In the genomic region with DNA sequence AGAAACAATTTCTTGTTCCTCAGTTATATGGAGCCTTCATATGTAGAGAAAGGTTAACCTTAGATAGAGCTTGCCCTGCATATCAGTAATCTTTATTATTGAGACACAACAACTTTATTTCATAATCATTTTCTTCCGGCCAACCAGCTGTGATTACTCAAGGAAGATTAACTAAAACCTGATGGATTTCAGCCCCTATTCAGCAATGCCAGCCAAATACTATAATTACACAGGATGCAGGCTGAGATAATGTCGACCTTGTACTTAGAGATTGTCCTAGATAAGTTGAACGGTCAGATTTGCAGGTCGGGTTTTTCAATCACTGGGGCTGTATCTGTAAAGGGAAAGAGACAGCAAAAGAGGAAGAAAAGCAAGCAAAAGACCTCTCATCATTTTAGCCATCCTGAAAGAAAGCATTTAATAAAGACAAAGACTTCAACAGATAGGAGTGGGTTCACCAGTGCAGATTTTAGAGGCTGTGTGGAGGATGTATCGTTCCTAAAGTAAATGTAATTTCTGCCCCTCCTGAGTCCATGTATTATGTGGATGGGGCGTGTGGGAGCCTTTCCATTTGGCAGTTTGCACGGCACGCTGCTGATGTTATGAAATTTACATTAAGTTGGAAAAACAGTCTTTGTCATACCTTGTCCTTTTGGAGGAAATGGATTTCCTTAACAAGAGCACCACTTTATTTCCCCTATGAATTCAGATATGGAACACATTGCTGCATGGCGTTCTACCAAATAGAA, we compare ENCODE assay signal across 14 cellular contexts.
A peak's percentile ranks its signal among the peaks of the same experiment; 100 is the strongest.
DNase-seq lines count a peak whose midpoint lies in the region; ATAC-seq and TF ChIP-seq lines count a peak whose summit lies in the region.
"Had no signal": no experiment of that assay in that cellular context is flagged by ENCODE, and none has a peak within 500 bp of the region (broad histone marks: within the 10 kb centered on the region; RNA-seq: fewer than 3 reads in every experiment).

No MANE protein-coding gene starts in this region.

- H2AFZ ChIP-seq in trophoblast cell (ENCODE audit: insufficient read depth, low read length, poor library complexity) (no peak overlapping the region), H9 (ENCODE audit: low read length) (no peak overlapping the region), MM.1S (ENCODE audit: low read length) (no peak overlapping the region)
- H2AFZ ChIP-seq: neural progenitor cell had no signal

- H3K23ac ChIP-seq in trophoblast cell (ENCODE audit: low read length) (no peak overlapping the region), H9 (ENCODE audit: insufficient read length, low read depth, low read length) (no peak overlapping the region)

- no peak overlapping the region for H2BK20ac ChIP-seq in H9 (ENCODE audit: low read depth, low read length, poor library complexity, severe bottlenecking)

- no peak overlapping the region for H3T11ph ChIP-seq in H9 (ENCODE audit: low read length)

- H2AK5ac ChIP-seq in trophoblast cell (ENCODE audit: low read length) = no peak overlapping the region
- no peak overlapping the region for H2AK5ac ChIP-seq in H9 (ENCODE audit: insufficient read length, low read length)

- no peak overlapping the region for H3K56ac ChIP-seq in H9 (ENCODE audit: insufficient read length, low read depth, low read length)

- H4K20me1 ChIP-seq in H9 (ENCODE audit: control insufficient read depth, insufficient read depth, insufficient read length) (no peaks in the 10 kb centered on the region), MM.1S (ENCODE audit: insufficient read depth, low read length) (no peaks in the 10 kb centered on the region)

- no peaks in the 10 kb centered on the region for H3K79me1 ChIP-seq in trophoblast cell (ENCODE audit: low read length)
- H3K79me1 ChIP-seq in H9 (ENCODE audit: insufficient read depth, low read depth, low read length, poor library complexity, severe bottlenecking) = no peaks in the 10 kb centered on the region

- H3K4ac ChIP-seq in trophoblast cell (ENCODE audit: low read depth, low read length) (no peak overlapping the region), H9 (ENCODE audit: low read depth, low read length) (no peak overlapping the region)

- H4K12ac ChIP-seq in trophoblast cell (ENCODE audit: low read depth, low read length) = no peak overlapping the region

- no peaks in the 10 kb centered on the region for H3K79me2 ChIP-seq in trophoblast cell (ENCODE audit: control insufficient read depth, insufficient read depth, low read length, poor library complexity)
- no peaks in the 10 kb centered on the region for H3K79me2 ChIP-seq in H9 (ENCODE audit: insufficient read depth, low read length)
- H3K79me2 ChIP-seq in MM.1S (ENCODE audit: low read length) = no peaks in the 10 kb centered on the region

- H3K9me2 ChIP-seq in MM.1S (replicated peaks; ENCODE audit: insufficient read depth, low read length) = no peaks in the 10 kb centered on the region

- H3K9me3 ChIP-seq in trophoblast cell (ENCODE audit: insufficient read depth, low read depth, low read length) (no peaks in the 10 kb centered on the region), H9 (ENCODE audit: control insufficient read depth, low read depth, low read length) (no peaks in the 10 kb centered on the region), MM.1S (replicated peaks; ENCODE audit: insufficient read depth, low read length) (no peaks in the 10 kb centered on the region)
- H3K9me3 ChIP-seq: colonic mucosa had no signal

- no peak overlapping the region for H3K27ac Mint-ChIP-seq in H9
- H3K27ac Mint-ChIP-seq: activated CD4-positive, alpha-beta T cell treated with anti-CD3 and anti-CD28 coated beads, Interleukin-2, amount 10 ng/mL, durations not matched to agents 24 days and 14 days; neural progenitor cell had no signal

- H3K18ac ChIP-seq in trophoblast cell (ENCODE audit: low read length) (no peak overlapping the region), H9 (ENCODE audit: insufficient read length, low read depth, low read length) (no peak overlapping the region)

- TF ChIP-seq CTCF in H9 (conservative IDR thresholded peaks at IDR 0.05) = no peak
- TF ChIP-seq CTCF in MM.1S (IDR thresholded peaks at IDR 0.05; ENCODE audit: low read length) = no peak

- no peak overlapping the region for H4K5ac ChIP-seq in H9 (ENCODE audit: insufficient read length, low read depth, low read length)

- no peak overlapping the region for H3K4me3 ChIP-seq in trophoblast cell (ENCODE audit: low read depth, low read length)
- no peak overlapping the region for H3K4me3 ChIP-seq in MM.1S (ENCODE audit: low read length)
- H3K4me3 ChIP-seq: colonic mucosa, neural progenitor cell had no signal

- no peaks in the 10 kb centered on the region for H3K23me2 ChIP-seq in H9 (ENCODE audit: insufficient read length, low read depth, low read length, poor library complexity, severe bottlenecking)

- intact Hi-C loops in Right ventricle myocardium superior (cut with DNase I) = no loop called here

- no peak overlapping the region for H2BK12ac ChIP-seq in trophoblast cell (ENCODE audit: low read length)
- no peak overlapping the region for H2BK12ac ChIP-seq in H9 (ENCODE audit: insufficient read length, low read depth, low read length)

- ATAC-seq in Right ventricle myocardium superior (ENCODE audit: poor library complexity) (peak; percentile 78), HG03135 (IDR thresholded peaks at IDR 0.05; ENCODE audit: unreplicated experiment) (no peak), GM19351 (IDR thresholded peaks at IDR 0.05; ENCODE audit: unreplicated experiment) (no peak)
- ATAC-seq: HCT116 had no signal

- WGBS in trophoblast cell (ENCODE audit: extremely low coverage, insufficient coverage, insufficient read length) = no CpG with 5 or more reads among the region's 9 CpGs
- no CpG with 5 or more reads among the region's 9 CpGs for WGBS in H9 (ENCODE audit: extremely low coverage, insufficient read length, low lambda C conversion rate)

- no peak overlapping the region for H3K14ac ChIP-seq in trophoblast cell (ENCODE audit: low read length)
- H3K14ac ChIP-seq in H9 (ENCODE audit: insufficient read depth, low read length) = no peak overlapping the region

- no peak overlapping the region for H2BK15ac ChIP-seq in H9 (ENCODE audit: low read depth, low read length)

- H3K27ac ChIP-seq in trophoblast cell (ENCODE audit: low read depth, low read length) = no peak overlapping the region
- no peak overlapping the region for H3K27ac ChIP-seq in H9 (ENCODE audit: insufficient read length, low read depth, low read length)
- H3K27ac ChIP-seq in MM.1S (ENCODE audit: low read length) = no peak overlapping the region
- H3K27ac ChIP-seq: colonic mucosa, neural progenitor cell had no signal

- H3K4me2 ChIP-seq in trophoblast cell (ENCODE audit: low read length) (no peak overlapping the region), H9 (ENCODE audit: insufficient read depth, insufficient read length, low read length) (no peak overlapping the region), MM.1S (ENCODE audit: low read depth, low read length) (no peak overlapping the region)
- H3K4me2 ChIP-seq: neural progenitor cell had no signal

- H2BK5ac ChIP-seq in trophoblast cell (ENCODE audit: low read depth, low read length, poor library complexity) (no peak overlapping the region), H9 (ENCODE audit: insufficient read length, low read length) (no peak overlapping the region)

- H3F3A ChIP-seq in MM.1S (ENCODE audit: insufficient read depth, low read length) = no peaks in the 10 kb centered on the region

- no peaks in the 10 kb centered on the region for H3K36me3 Mint-ChIP-seq in H9 (ENCODE audit: insufficient read depth in 1 of 3, low read depth in 3 of 3)
- H3K36me3 Mint-ChIP-seq: neural progenitor cell had no signal

- H4K8ac ChIP-seq in trophoblast cell (ENCODE audit: low read depth, low read length) (no peak overlapping the region), H9 (replicated peaks; ENCODE audit: insufficient read length, low read depth, low read length) (no peak overlapping the region)

- H4K91ac ChIP-seq in trophoblast cell (ENCODE audit: low read depth, low read length) (no peak overlapping the region), H9 (ENCODE audit: insufficient read length, low read depth, low read length) (no peak overlapping the region)

- DNase-seq in EH (ENCODE audit: low read depth) (peak; percentile 42), SK-N-DZ (ENCODE audit: low spot score) (peak; percentile 71), Right ventricle myocardium superior (peak; percentile 55), trophoblast cell (peak; percentile 16 to 79), H9 (no peak), MM.1S (no peak)
- DNase-seq: activated CD4-positive, alpha-beta T cell treated with anti-CD3 and anti-CD28 coated beads, Interleukin-2, amount 10 ng/mL, durations not matched to agents 24 days and 14 days; activated gamma-delta T cell treated with Interleukin-2 at 50 U/mL for 16 hours; colonic mucosa; NCI-H446 treated with DMSO at 0.1 percent for 48 hours had no signal

- H3K36me3 ChIP-seq in trophoblast cell (ENCODE audit: control insufficient read depth in 1 of 2, insufficient read depth in 2 of 2, low read length in 2 of 2) = no peaks in the 10 kb centered on the region
- no peaks in the 10 kb centered on the region for H3K36me3 ChIP-seq in MM.1S (replicated peaks; ENCODE audit: insufficient read depth, low read length)
- H3K36me3 ChIP-seq: colonic mucosa, neural progenitor cell had no signal

- H3K4me1 ChIP-seq in trophoblast cell (ENCODE audit: control insufficient read depth in 1 of 2, insufficient read depth in 2 of 2, low read length in 2 of 2) = no peaks in the 10 kb centered on the region
- H3K4me1 ChIP-seq in H9 (ENCODE audit: insufficient read depth, low read length) = no peaks in the 10 kb centered on the region
- no peaks in the 10 kb centered on the region for H3K4me1 ChIP-seq in MM.1S (ENCODE audit: low read length)
- H3K4me1 ChIP-seq: colonic mucosa, neural progenitor cell had no signal

- no peaks in the 10 kb centered on the region for H3K9me3 Mint-ChIP-seq in H9
- H3K9me3 Mint-ChIP-seq: activated CD4-positive, alpha-beta T cell treated with anti-CD3 and anti-CD28 coated beads, Interleukin-2, amount 10 ng/mL, durations not matched to agents 24 days and 14 days had no signal

- no peak overlapping the region for H2BK120ac ChIP-seq in trophoblast cell (ENCODE audit: insufficient read depth, low read length, poor library complexity)
- no peak overlapping the region for H2BK120ac ChIP-seq in H9 (ENCODE audit: low read depth, low read length, poor library complexity, severe bottlenecking)

- H3K27me3 ChIP-seq in trophoblast cell (ENCODE audit: insufficient read depth, low read length) = no peaks in the 10 kb centered on the region
- no peaks in the 10 kb centered on the region for H3K27me3 ChIP-seq in H9 (ENCODE audit: insufficient read depth, low read length)
- no peaks in the 10 kb centered on the region for H3K27me3 ChIP-seq in MM.1S (replicated peaks; ENCODE audit: insufficient read depth, low read length)
- H3K27me3 ChIP-seq: colonic mucosa, neural progenitor cell had no signal

- H3K27me3 Mint-ChIP-seq in H9 (ENCODE audit: low read depth) = no peaks in the 10 kb centered on the region
- H3K27me3 Mint-ChIP-seq: activated CD4-positive, alpha-beta T cell treated with anti-CD3 and anti-CD28 coated beads, Interleukin-2, amount 10 ng/mL, durations not matched to agents 24 days and 14 days had no signal

- no peak overlapping the region for H3K4me3 Mint-ChIP-seq in H9
- H3K4me3 Mint-ChIP-seq: activated CD4-positive, alpha-beta T cell treated with anti-CD3 and anti-CD28 coated beads, Interleukin-2, amount 10 ng/mL, durations not matched to agents 24 days and 14 days; neural progenitor cell had no signal

- H3K9ac ChIP-seq in trophoblast cell (ENCODE audit: low read length) (no peak overlapping the region), H9 (ENCODE audit: extremely low read depth, insufficient read length, low read length) (no peak overlapping the region), MM.1S (ENCODE audit: low read length) (no peak overlapping the region)
- H3K9ac ChIP-seq: neural progenitor cell had no signal

- no peaks in the 10 kb centered on the region for H3K4me1 Mint-ChIP-seq in H9
- H3K4me1 Mint-ChIP-seq: activated CD4-positive, alpha-beta T cell treated with anti-CD3 and anti-CD28 coated beads, Interleukin-2, amount 10 ng/mL, durations not matched to agents 24 days and 14 days had no signal

Comparison
In these comparisons a context has a peak if more than half of its experiments do, and no peak if none do; other contexts are left out.
1. DNase-seq: peak in EH (single experiment), SK-N-DZ (single experiment), Right ventricle myocardium superior (single experiment) and trophoblast cell (2 of 2); none in H9 (single experiment) and MM.1S (single experiment).